In genomic region chr10:73590881-73591577, GRCh38 we compare ENCODE assay signal across 8 cellular contexts. TPM values are rescaled to one million over a fixed set of nuclear protein-coding genes. Genes with fewer than 3 reads are reported as not detected.
DNase-seq lines count a peak whose midpoint lies in the region; ATAC-seq, FAIRE-seq and TF ChIP-seq lines count a peak whose summit lies in the region.

Gene USP54 (minus strand): TSS chr10:73591342. CDS start chr10:73575658, 15,684 bp downstream.

- DNase-seq in GM12891 (ENCODE audit: insufficient read length, low spot score) = no peak
- DNase-seq in coronary artery (ENCODE audit: low spot score) = no peak
- no peak for DNase-seq in left colon
- DNase-seq in stimulated activated naive CD8-positive, alpha-beta T cell treated with anti-CD3 and anti-CD28 coated beads, Interleukin-15, amount 100 ng/mL, for 72 hours = no peak
- DNase-seq in NCI-H146 (lab: John Stamatoyannopoulos, UW) = no peak

- ATAC-seq in left colon (peak; percentile 57), HG02981 (IDR thresholded peaks at IDR 0.05; ENCODE audit: unreplicated experiment) (no peak), HG03354 (IDR thresholded peaks at IDR 0.05; ENCODE audit: poor library complexity, severe bottlenecking, unreplicated experiment) (no peak)
- peak; percentile 56 for ATAC-seq in stimulated activated naive CD8-positive, alpha-beta T cell treated with anti-CD3 and anti-CD28 coated beads, Interleukin-15, amount 100 ng/mL, for 72 hours

- peaks cover 22% of the 10 kb centered on the region for H3K4me1 Mint-ChIP-seq in stimulated activated naive CD8-positive, alpha-beta T cell treated with anti-CD3 and anti-CD28 coated beads, Interleukin-15, amount 100 ng/mL, for 72 hours

- peak; percentile 83 for FAIRE-seq in GM12891 (lab: Jason Lieb, UNC)

- TF ChIP-seq CTCF in coronary artery (IDR thresholded peaks at IDR 0.05) = no peak

- peak within 1 kb of the TSS; percentile 30 to 57 for H3K27ac ChIP-seq in coronary artery

- H3K27me3 Mint-ChIP-seq in stimulated activated naive CD8-positive, alpha-beta T cell treated with anti-CD3 and anti-CD28 coated beads, Interleukin-15, amount 100 ng/mL, for 72 hours = no peaks in the 10 kb centered on the region

- peak within 1 kb of the TSS in 1 of 2 donors; percentile 59 for H3K27ac Mint-ChIP-seq in stimulated activated naive CD8-positive, alpha-beta T cell treated with anti-CD3 and anti-CD28 coated beads, Interleukin-15, amount 100 ng/mL, for 72 hours

- peak within 1 kb of the TSS; percentile 32 for H3K4me3 ChIP-seq in coronary artery

- TF ChIP-seq POLR2A in GM12891 (IDR thresholded peaks at IDR 0.05; ENCODE audit: low read depth, low read length) = no peak

- peak within 1 kb of the TSS; percentile 58 to 59 for H3K4me3 Mint-ChIP-seq in stimulated activated naive CD8-positive, alpha-beta T cell treated with anti-CD3 and anti-CD28 coated beads, Interleukin-15, amount 100 ng/mL, for 72 hours

- no peaks in the 10 kb centered on the region for H3K9me3 Mint-ChIP-seq in stimulated activated naive CD8-positive, alpha-beta T cell treated with anti-CD3 and anti-CD28 coated beads, Interleukin-15, amount 100 ng/mL, for 72 hours

- intact Hi-C loops in left colon (cut with DNase I, micrococcal nuclease) = no loop called here

TF ChIP-seq in GM12891, 5 proteins besides CTCF, POLR2A, EP300 and RAD21:
- TF ChIP-seq SPI1 (IDR thresholded peaks at IDR 0.05; ENCODE audit: low read depth, low read length) (no peak), PAX5 (IDR thresholded peaks at IDR 0.05; ENCODE audit: insufficient read depth, low read length, severe bottlenecking) (no peak)

TF ChIP-seq in PFSK-1, 5 proteins besides CTCF, POLR2A, EP300 and RAD21:
- TF ChIP-seq POLR2AphosphoS5 (IDR thresholded peaks at IDR 0.05; ENCODE audit: low read depth, low read length) (peak; percentile 46; the same call in 1 of the 2 replicates), REST (IDR thresholded peaks at IDR 0.05; ENCODE audit: insufficient read depth in 1 of 2, low read depth in 2 of 2, low read length in 2 of 2) (no peak)

RNA-seq across cellular contexts. Expression of gene USP54, which starts in this region (rescaled TPM):
- polyA plus RNA-seq in GM12891 (2012; ENCODE audit: low read depth, missing spikeins) = 3.3 TPM
- 5.7 TPM for polyA plus RNA-seq in PFSK-1 (2012; ENCODE audit: insufficient read length, low read depth)
- 100 to 1,000 TPM; 111 to 121 TPM for total RNA-seq in left colon

Comparison
In these comparisons a context has a peak if more than half of its experiments do, and no peak if none do; other contexts are left out.
1. ATAC-seq: peak in left colon (single experiment) and stimulated activated naive CD8-positive, alpha-beta T cell treated with anti-CD3 and anti-CD28 coated beads, Interleukin-15, amount 100 ng/mL, for 72 hours (single experiment); none in HG02981 (single experiment) and HG03354 (single experiment).